In the genomic region with DNA sequence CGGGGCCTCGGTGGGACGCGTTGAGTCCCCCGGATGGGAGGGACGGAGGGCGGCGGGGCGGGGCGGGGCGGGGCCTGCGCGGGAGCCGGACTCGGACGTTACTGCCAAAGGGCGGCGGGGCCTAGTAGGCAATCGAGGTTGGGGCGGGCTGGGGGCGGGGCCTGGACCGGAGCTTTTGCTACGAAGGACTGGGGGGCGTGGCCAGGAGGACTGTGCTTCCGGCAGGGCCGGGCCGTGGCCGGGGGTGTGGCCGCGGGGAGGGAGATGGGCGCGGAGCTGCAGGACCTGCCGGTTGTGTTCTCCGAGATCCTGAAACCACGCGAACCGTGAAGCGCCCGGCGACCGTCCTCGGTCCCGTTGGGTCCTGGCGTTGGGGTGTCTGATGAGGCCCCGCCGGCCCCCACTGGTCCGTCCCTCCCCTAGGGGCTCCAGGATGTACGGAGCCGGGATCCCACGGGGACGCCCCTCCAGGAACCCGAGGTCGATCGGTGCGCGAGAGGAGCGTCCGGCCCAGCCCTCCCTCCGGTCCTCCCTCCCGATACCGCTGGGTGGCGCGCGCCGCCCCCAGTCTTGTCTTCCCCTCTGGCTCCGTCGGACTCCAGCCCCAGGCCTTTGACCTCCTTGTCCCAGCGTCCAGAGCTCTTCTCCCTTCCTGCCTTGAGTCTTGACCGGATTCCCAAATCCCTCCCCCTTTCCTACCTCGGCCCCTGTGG, we compare ENCODE assay signal across 8 cellular contexts. TPM values are rescaled to one million over a fixed set of nuclear protein-coding genes. Genes with fewer than 3 reads are reported as not detected.
DNase-seq lines count a peak whose midpoint lies in the region; ATAC-seq, FAIRE-seq and TF ChIP-seq lines count a peak whose summit lies in the region.

No MANE protein-coding gene starts in this region.

- peak overlapping the region; percentile 72 for H3K9ac ChIP-seq in ES-I3 (ENCODE audit: low read depth, low read length)
- peak overlapping the region; percentile 54 to 69 for H3K9ac ChIP-seq in stomach smooth muscle (ENCODE audit: low read length in 2 of 2)

- peak; percentile 75 for TF ChIP-seq CTCF in fibroblast of the aortic adventitia (IDR thresholded peaks at IDR 0.05; ENCODE audit: insufficient read depth, low read length)
- TF ChIP-seq CTCF in nephron (IDR thresholded peaks at IDR 0.05; ENCODE audit: unreplicated experiment in 3 of 3), result peak; percentile 71 to 78 (median 71)

- H3K4me1 Mint-ChIP-seq in activated T-helper 17 cell treated with anti-CD3 and anti-CD28 coated beads, Interleukin-2, amount 50 U/mL, for 72 hours, result no peaks in the 10 kb centered on the region
- H3K4me1 Mint-ChIP-seq in nephron, result peaks cover 4% of the 10 kb centered on the region

- FAIRE-seq in RCC 7860 (lab: Jason Lieb, UNC), result no peak

- peak overlapping the region; percentile 84 for H3K4me3 Mint-ChIP-seq in activated T-helper 17 cell treated with anti-CD3 and anti-CD28 coated beads, Interleukin-2, amount 50 U/mL, for 72 hours
- peak overlapping the region; percentile 85 to 94 (median 88) for H3K4me3 Mint-ChIP-seq in nephron

- H3K27me3 Mint-ChIP-seq in activated T-helper 17 cell treated with anti-CD3 and anti-CD28 coated beads, Interleukin-2, amount 50 U/mL, for 72 hours, result no peaks in the 10 kb centered on the region
- H3K27me3 Mint-ChIP-seq in nephron (ENCODE audit: low read depth), result peaks cover 5% of the 10 kb centered on the region

- ATAC-seq in activated T-helper 17 cell treated with anti-CD3 and anti-CD28 coated beads, Interleukin-2, amount 50 U/mL, for 72 hours (replicated peaks), result peak; percentile 83

- DNase-seq in GOT3 (lab: John Stamatoyannopoulos, UW) (peak; percentile 91), LHCN-M2 (ENCODE audit: low read depth) (peak; percentile 91), RCC 7860 (ENCODE audit: low spot score) (peak; percentile 92), fibroblast of the aortic adventitia (ENCODE audit: low read depth) (peak; percentile 95)

- H3K9me3 ChIP-seq in ES-I3 (ENCODE audit: control insufficient read depth, insufficient read depth, low read length), result no peaks in the 10 kb centered on the region
- no peaks in the 10 kb centered on the region for H3K9me3 ChIP-seq in stomach smooth muscle (ENCODE audit: control insufficient read depth in 2 of 2, low read length in 2 of 2)

- H3K27ac Mint-ChIP-seq in activated T-helper 17 cell treated with anti-CD3 and anti-CD28 coated beads, Interleukin-2, amount 50 U/mL, for 72 hours, result peak overlapping the region; percentile 89
- H3K27ac Mint-ChIP-seq in nephron, result peak overlapping the region; percentile 17 to 82 (median 67)

- H3K36me3 Mint-ChIP-seq in activated T-helper 17 cell treated with anti-CD3 and anti-CD28 coated beads, Interleukin-2, amount 50 U/mL, for 72 hours (ENCODE audit: low read depth), result no peaks in the 10 kb centered on the region
- H3K36me3 Mint-ChIP-seq in nephron (ENCODE audit: low read depth), result peaks cover 20% of the 10 kb centered on the region

- H3K4me3 ChIP-seq in fibroblast of the aortic adventitia (ENCODE audit: low read depth, low read length) (peak overlapping the region; percentile 75), stomach smooth muscle (ENCODE audit: low read length in 2 of 2) (peak overlapping the region; percentile 73 to 83)

- no peaks in the 10 kb centered on the region for H3K36me3 ChIP-seq in ES-I3 (ENCODE audit: insufficient read depth, low read length)
- no peaks in the 10 kb centered on the region for H3K36me3 ChIP-seq in stomach smooth muscle (ENCODE audit: control insufficient read depth in 2 of 2, insufficient read depth in 2 of 2, low read length in 2 of 2)

- no peaks in the 10 kb centered on the region for H3K27me3 ChIP-seq in stomach smooth muscle (ENCODE audit: control insufficient read depth in 1 of 2, insufficient read depth in 2 of 2, low read length in 2 of 2)

- no peaks in the 10 kb centered on the region for H3K9me3 Mint-ChIP-seq in activated T-helper 17 cell treated with anti-CD3 and anti-CD28 coated beads, Interleukin-2, amount 50 U/mL, for 72 hours
- no peaks in the 10 kb centered on the region for H3K9me3 Mint-ChIP-seq in nephron

- peak overlapping the region; percentile 77 for H3K27ac ChIP-seq in stomach smooth muscle (ENCODE audit: low read length)

- H3K4me1 ChIP-seq in ES-I3 (ENCODE audit: insufficient read depth, low read length) (peaks cover 5% of the 10 kb centered on the region; the same call in 1 of the 2 replicates), stomach smooth muscle (ENCODE audit: control insufficient read depth, insufficient read depth, low read length) (peaks cover 18% of the 10 kb centered on the region)

RNA-seq across cellular contexts. Expression of a gene that starts 0.6 kb away (rescaled TPM):
- total RNA-seq in LHCN-M2 (2014; rRNA removed) (7.5 and 19.8 TPM in 2 replicates), fibroblast of the aortic adventitia (ENCODE audit: low replicate concordance) (8.4 and 9.5 TPM in 2 replicates)
- polyA plus RNA-seq in LHCN-M2 (2012), result 8.6 TPM
- total RNA-seq in activated T-helper 17 cell treated with anti-CD3 and anti-CD28 coated beads, Interleukin-2, amount 50 U/mL, for 72 hours, result 10 to 100 TPM; 12.0 to 23.1 TPM

RNA-seq across cellular contexts. Expression of a gene that starts 9.2 kb away (rescaled TPM):
- total RNA-seq in LHCN-M2 (2014; rRNA removed) (not detected in 2 replicates), fibroblast of the aortic adventitia (ENCODE audit: low replicate concordance) (not detected in 2 replicates)
- not detected for polyA plus RNA-seq in LHCN-M2 (2012)
- total RNA-seq in activated T-helper 17 cell treated with anti-CD3 and anti-CD28 coated beads, Interleukin-2, amount 50 U/mL, for 72 hours, result not detected

RNA-seq across cellular contexts. Expression of a gene that starts 20.1 kb away (rescaled TPM):
- total RNA-seq in LHCN-M2 (2014; rRNA removed), result 0.23 TPM in 1 of 2 replicates, not detected in the other
- not detected for polyA plus RNA-seq in LHCN-M2 (2012)
- under 1 TPM in 1 of 2 donors, not detected in 1; 0.80 TPM for total RNA-seq in activated T-helper 17 cell treated with anti-CD3 and anti-CD28 coated beads, Interleukin-2, amount 50 U/mL, for 72 hours
- total RNA-seq in fibroblast of the aortic adventitia (ENCODE audit: low replicate concordance), result not detected in 2 replicates

RNA-seq across cellular contexts. Expression of a gene that starts 23.6 kb away (rescaled TPM):
- 192 and 232 TPM in 2 replicates for total RNA-seq in LHCN-M2 (2014; rRNA removed)
- polyA plus RNA-seq in LHCN-M2 (2012), result 161 TPM
- total RNA-seq in activated T-helper 17 cell treated with anti-CD3 and anti-CD28 coated beads, Interleukin-2, amount 50 U/mL, for 72 hours, result 100 to 1,000 TPM; 160 to 238 TPM
- 116 and 138 TPM in 2 replicates for total RNA-seq in fibroblast of the aortic adventitia (ENCODE audit: low replicate concordance)

RNA-seq across cellular contexts. Expression of a gene that starts 44.0 kb away (rescaled TPM):
- total RNA-seq in LHCN-M2 (2014; rRNA removed) (not detected in 2 replicates), fibroblast of the aortic adventitia (ENCODE audit: low replicate concordance) (not detected in 2 replicates)
- polyA plus RNA-seq in LHCN-M2 (2012), result not detected
- not detected for total RNA-seq in activated T-helper 17 cell treated with anti-CD3 and anti-CD28 coated beads, Interleukin-2, amount 50 U/mL, for 72 hours

Comparison
In these comparisons a context has a peak if more than half of its experiments do, and no peak if none do; other contexts are left out.
1. Peak in every context shown above with its lines: DNase-seq, ATAC-seq, H3K4me3 ChIP-seq and H3K27ac ChIP-seq.